In genomic region chr1:150578278-150579109, GRCh38 we compare ENCODE assay signal across 8 cellular contexts. TPM values are rescaled to one million over a fixed set of nuclear protein-coding genes. Genes with fewer than 3 reads are reported as not detected.
DNase-seq lines count a peak whose midpoint lies in the region; ATAC-seq and TF ChIP-seq lines count a peak whose summit lies in the region.

No MANE protein-coding gene starts in this region.

- intact Hi-C loops in testis (cut with DNase I; ENCODE audit: low total_unique reads) = no loop called here

- H3K9me3 ChIP-seq in mucosa of stomach (ENCODE audit: control insufficient read depth, low read length) (no peaks in the 10 kb centered on the region), testis (no peaks in the 10 kb centered on the region)

- TF ChIP-seq CTCF in testis (IDR thresholded peaks at IDR 0.05) = no peak

- H3K9ac ChIP-seq in mucosa of stomach (ENCODE audit: low read length) = peak overlapping the region; percentile 86

- peak overlapping the region; percentile 98 for H3K4me3 Mint-ChIP-seq in activated CD4-positive, alpha-beta memory T cell treated with anti-CD3 and anti-CD28 coated beads, Interleukin-2, amount 10 ng/mL, durations not matched to agents 7 days and 5 days

- POLR2A ChIA-PET in activated CD4-positive, alpha-beta memory T cell treated with anti-CD3 and anti-CD28 coated beads, Interleukin-2, amount 10 ng/mL, durations not matched to agents 7 days and 5 days (lab: Charles Lee) = interaction anchor here (1.1 to 21.2 kb wide), 15 partner anchors 11 to 735 kb away, joined by 3 to 1377 read pairs (median 13); partner anchors contain the start of genes CTSS, ENSA, GOLPH3L and RPRD2

- H3K27ac ChIP-seq in testis = peak overlapping the region; percentile 100

- H3K9me3 Mint-ChIP-seq in activated CD4-positive, alpha-beta memory T cell treated with anti-CD3 and anti-CD28 coated beads, Interleukin-2, amount 10 ng/mL, durations not matched to agents 7 days and 5 days = no peaks in the 10 kb centered on the region

- no peaks in the 10 kb centered on the region for H3K27me3 ChIP-seq in mucosa of stomach (ENCODE audit: control insufficient read depth, insufficient read depth, low read length)
- no peaks in the 10 kb centered on the region for H3K27me3 ChIP-seq in testis

- peak overlapping the region; percentile 95 for H3K27ac Mint-ChIP-seq in activated CD4-positive, alpha-beta memory T cell treated with anti-CD3 and anti-CD28 coated beads, Interleukin-2, amount 10 ng/mL, durations not matched to agents 7 days and 5 days

- H3K4me1 Mint-ChIP-seq in activated CD4-positive, alpha-beta memory T cell treated with anti-CD3 and anti-CD28 coated beads, Interleukin-2, amount 10 ng/mL, durations not matched to agents 7 days and 5 days = peaks cover 32% of the 10 kb centered on the region

- peaks cover 61% of the 10 kb centered on the region for H3K36me3 Mint-ChIP-seq in activated CD4-positive, alpha-beta memory T cell treated with anti-CD3 and anti-CD28 coated beads, Interleukin-2, amount 10 ng/mL, durations not matched to agents 7 days and 5 days (ENCODE audit: low read depth)

- CTCF ChIA-PET in activated CD4-positive, alpha-beta memory T cell treated with anti-CD3 and anti-CD28 coated beads, Interleukin-2, amount 10 ng/mL, durations not matched to agents 7 days and 5 days (lab: Charles Lee) = interaction anchor here (1.4 to 13.3 kb wide), 4 partner anchors 8 to 43 kb away, joined by 6 to 282 read pairs (median 28); no protein-coding TSS in a partner anchor

- peaks cover 28% of the 10 kb centered on the region for H3K4me1 ChIP-seq in mucosa of stomach (ENCODE audit: control insufficient read depth, insufficient read depth, low read length)
- H3K4me1 ChIP-seq in testis = peaks cover 31% of the 10 kb centered on the region

- ATAC-seq in GM19455 (IDR thresholded peaks at IDR 0.05; ENCODE audit: unreplicated experiment) (peak; percentile 5), HG03460 (IDR thresholded peaks at IDR 0.05; ENCODE audit: unreplicated experiment) (no peak)

- DNase-seq in AG08396 (ENCODE audit: low spot score) (peak; percentile 67), NCI-H2107 (lab: John Stamatoyannopoulos, UW) (peak; percentile 25), erythroblast (lab: John Stamatoyannopoulos, UW) (peak; percentile 75 to 83), testis (peak; percentile 45)
- peak; percentile 53 for DNase-seq in activated CD4-positive, alpha-beta memory T cell treated with anti-CD3 and anti-CD28 coated beads, Interleukin-2, amount 10 ng/mL, durations not matched to agents 7 days and 5 days

- H3K36me3 ChIP-seq in mucosa of stomach (ENCODE audit: control insufficient read depth, insufficient read depth, low read length) = peaks cover 4% of the 10 kb centered on the region
- no peaks in the 10 kb centered on the region for H3K36me3 ChIP-seq in testis (ENCODE audit: low read depth, missing control alignments)

- TF ChIP-seq POLR2A in erythroblast (IDR thresholded peaks at IDR 0.05; ENCODE audit: low read length) (no peak), testis (IDR thresholded peaks at IDR 0.05) (no peak)

- H3K4me3 ChIP-seq in mucosa of stomach (ENCODE audit: low read length) (peak overlapping the region; percentile 96), testis (peak overlapping the region; percentile 92 to 100)

- 0 to 1% methylated on average over 36 to 49 of the region's 49 CpGs for WGBS in testis, 2 donors

- no peaks in the 10 kb centered on the region for H3K27me3 Mint-ChIP-seq in activated CD4-positive, alpha-beta memory T cell treated with anti-CD3 and anti-CD28 coated beads, Interleukin-2, amount 10 ng/mL, durations not matched to agents 7 days and 5 days

RNA-seq across cellular contexts. Expression of gene MCL1, which starts 0.9 kb away (rescaled TPM):
- 100 to 1,000 TPM; 470 to 472 TPM for total RNA-seq in activated CD4-positive, alpha-beta memory T cell treated with anti-CD3 and anti-CD28 coated beads, Interleukin-2, amount 10 ng/mL, durations not matched to agents 7 days and 5 days
- 100 to 1,000 TPM in 1 of 2 donors, 10 to 100 TPM in 1; 94.1 to 111 TPM for total RNA-seq in testis
- polyA plus RNA-seq in testis (ENCODE audit: insufficient read depth, low read depth, low replicate concordance) = 112 TPM

RNA-seq across cellular contexts. Expression of gene ADAMTSL4, which starts 29.3 kb away (rescaled TPM):
- total RNA-seq in activated CD4-positive, alpha-beta memory T cell treated with anti-CD3 and anti-CD28 coated beads, Interleukin-2, amount 10 ng/mL, durations not matched to agents 7 days and 5 days = 1 to 10 TPM; 1.4 to 1.6 TPM
- total RNA-seq in testis = 1 to 10 TPM; 8.9 to 10.0 TPM
- 14.2 TPM for polyA plus RNA-seq in testis (ENCODE audit: insufficient read depth, low read depth, low replicate concordance)

RNA-seq across cellular contexts. Expression of gene ENSA, which starts 50.9 kb away (rescaled TPM):
- total RNA-seq in activated CD4-positive, alpha-beta memory T cell treated with anti-CD3 and anti-CD28 coated beads, Interleukin-2, amount 10 ng/mL, durations not matched to agents 7 days and 5 days = 100 to 1,000 TPM; 221 to 223 TPM
- 10 to 100 TPM; 76.5 to 84.5 TPM for total RNA-seq in testis
- 104 TPM for polyA plus RNA-seq in testis (ENCODE audit: insufficient read depth, low read depth, low replicate concordance)

Comparison
In these comparisons a context has a peak if more than half of its experiments do, and no peak if none do; other contexts are left out.
1. DNase-seq: peak in every context shown above with its lines; median percentile 79 in erythroblast; 67 in AG08396; 53 in activated CD4-positive, alpha-beta memory T cell treated with anti-CD3 and anti-CD28 coated beads, Interleukin-2, amount 10 ng/mL, durations not matched to agents 7 days and 5 days; 45 in testis; 25 in NCI-H2107.
2. RNA of gene MCL1, which starts 0.9 kb away (total RNA-seq): 470 to 472 TPM in activated CD4-positive, alpha-beta memory T cell treated with anti-CD3 and anti-CD28 coated beads, Interleukin-2, amount 10 ng/mL, durations not matched to agents 7 days and 5 days; 94.1 to 111 TPM in testis; every median in the first group is over 4 times any median in the second.